In genomic region chr13:46598140-46598819, GRCh38 we compare ENCODE assay signal across 8 cellular contexts. TPM values are rescaled to one million over a fixed set of nuclear protein-coding genes. Genes with fewer than 3 reads are reported as not detected.
DNase-seq lines count a peak whose midpoint lies in the region; ATAC-seq and TF ChIP-seq lines count a peak whose summit lies in the region.

No MANE protein-coding gene starts in this region.

- H3K36me3 Mint-ChIP-seq in activated naive CD4-positive, alpha-beta T cell treated with anti-CD3 and anti-CD28 coated beads, Interleukin-2, amount 50 U/mL, for 24 hours, result peaks cover 1% of the 10 kb centered on the region
- peaks cover 5% of the 10 kb centered on the region for H3K36me3 Mint-ChIP-seq in T-helper 1 cell treated with Interleukin-12 subunit alpha and Interleukin-12 subunit beta and Interleukin-4 antibody, amounts not matched to agents 30 μg/mL and 1 μg/mL, for 36 hours (ENCODE audit: low read depth)

- ATAC-seq in HG02973 (IDR thresholded peaks at IDR 0.05; ENCODE audit: unreplicated experiment) (peak; percentile 30), thoracic aorta (ENCODE audit: insufficient number of reproducible peaks, low FRiP score, low read depth) (no peak)

- TF ChIP-seq CTCF in thoracic aorta (IDR thresholded peaks at IDR 0.05) (no peak), Peyer's patch (IDR thresholded peaks at IDR 0.05) (no peak)

- H3K9me3 Mint-ChIP-seq in activated naive CD4-positive, alpha-beta T cell treated with anti-CD3 and anti-CD28 coated beads, Interleukin-2, amount 50 U/mL, for 24 hours, result no peaks in the 10 kb centered on the region
- peaks cover 4% of the 10 kb centered on the region for H3K9me3 Mint-ChIP-seq in T-helper 1 cell treated with Interleukin-12 subunit alpha and Interleukin-12 subunit beta and Interleukin-4 antibody, amounts not matched to agents 30 μg/mL and 1 μg/mL, for 36 hours

- H3K4me1 Mint-ChIP-seq in activated naive CD4-positive, alpha-beta T cell treated with anti-CD3 and anti-CD28 coated beads, Interleukin-2, amount 50 U/mL, for 24 hours, result peaks cover 92% of the 10 kb centered on the region
- peaks cover 57% of the 10 kb centered on the region for H3K4me1 Mint-ChIP-seq in T-helper 1 cell treated with Interleukin-12 subunit alpha and Interleukin-12 subunit beta and Interleukin-4 antibody, amounts not matched to agents 30 μg/mL and 1 μg/mL, for 36 hours (ENCODE audit: low read depth)

- H3K4me3 Mint-ChIP-seq in activated naive CD4-positive, alpha-beta T cell treated with anti-CD3 and anti-CD28 coated beads, Interleukin-2, amount 50 U/mL, for 24 hours, result peak overlapping the region; percentile 19
- no peak overlapping the region for H3K4me3 Mint-ChIP-seq in T-helper 1 cell treated with Interleukin-12 subunit alpha and Interleukin-12 subunit beta and Interleukin-4 antibody, amounts not matched to agents 30 μg/mL and 1 μg/mL, for 36 hours

- H3K27me3 ChIP-seq in thoracic aorta (replicated peaks; ENCODE audit: insufficient read depth) (no peaks in the 10 kb centered on the region), Peyer's patch (no peaks in the 10 kb centered on the region)

- H3K4me3 ChIP-seq in thoracic aorta, result no peak overlapping the region
- H3K4me3 ChIP-seq in Peyer's patch, result no peak overlapping the region

- H3K27ac Mint-ChIP-seq in activated naive CD4-positive, alpha-beta T cell treated with anti-CD3 and anti-CD28 coated beads, Interleukin-2, amount 50 U/mL, for 24 hours, result no peak overlapping the region
- H3K27ac Mint-ChIP-seq in T-helper 1 cell treated with Interleukin-12 subunit alpha and Interleukin-12 subunit beta and Interleukin-4 antibody, amounts not matched to agents 30 μg/mL and 1 μg/mL, for 36 hours, result peak overlapping the region; percentile 18

- H3K27ac ChIP-seq in thoracic aorta, result peak overlapping the region; percentile 28 to 65
- peak overlapping the region in 2 of 4 donors; percentile 35 to 67 for H3K27ac ChIP-seq in Peyer's patch

- peaks cover 56 to 93% of the 10 kb centered on the region in 2 donors for H3K4me1 ChIP-seq in thoracic aorta (ENCODE audit: control insufficient read depth in 1 of 2, low read depth in 2 of 2)
- peaks cover 0 to 45% (median 9%) of the 10 kb centered on the region in 4 donors for H3K4me1 ChIP-seq in Peyer's patch

- TF ChIP-seq POLR2A in Peyer's patch (IDR thresholded peaks at IDR 0.05), result no peak

- H3K36me3 ChIP-seq in thoracic aorta (no peaks in the 10 kb centered on the region), Peyer's patch (no peaks in the 10 kb centered on the region)

- DNase-seq in activated naive CD4-positive, alpha-beta T cell treated with Interleukin-2 at 50 U/mL for 16 hours, result no peak
- DNase-seq in thoracic aorta (ENCODE audit: low spot score), result no peak
- no peak for DNase-seq in NCI-H345 (lab: John Stamatoyannopoulos, UW)
- no peak for DNase-seq in GM19238 (ENCODE audit: insufficient read length, low spot score)
- no peak for DNase-seq in Peyer's patch

- no peaks in the 10 kb centered on the region for H3K9me3 ChIP-seq in thoracic aorta
- H3K9me3 ChIP-seq in Peyer's patch, result no peaks in the 10 kb centered on the region

- H3K27me3 Mint-ChIP-seq in activated naive CD4-positive, alpha-beta T cell treated with anti-CD3 and anti-CD28 coated beads, Interleukin-2, amount 50 U/mL, for 24 hours, result no peaks in the 10 kb centered on the region
- no peaks in the 10 kb centered on the region for H3K27me3 Mint-ChIP-seq in T-helper 1 cell treated with Interleukin-12 subunit alpha and Interleukin-12 subunit beta and Interleukin-4 antibody, amounts not matched to agents 30 μg/mL and 1 μg/mL, for 36 hours (ENCODE audit: low read depth)

RNA-seq across cellular contexts. Expression of gene LRCH1, which starts 45.3 kb away (rescaled TPM):
- total RNA-seq in thoracic aorta, result 10 to 100 TPM; 29.4 to 38.9 TPM
- total RNA-seq in Peyer's patch, result 10 to 100 TPM; 13.6 to 29.7 (median 18.5) TPM
